Comparison of ENCODE assay signal across 15 cellular contexts in the genomic region with DNA sequence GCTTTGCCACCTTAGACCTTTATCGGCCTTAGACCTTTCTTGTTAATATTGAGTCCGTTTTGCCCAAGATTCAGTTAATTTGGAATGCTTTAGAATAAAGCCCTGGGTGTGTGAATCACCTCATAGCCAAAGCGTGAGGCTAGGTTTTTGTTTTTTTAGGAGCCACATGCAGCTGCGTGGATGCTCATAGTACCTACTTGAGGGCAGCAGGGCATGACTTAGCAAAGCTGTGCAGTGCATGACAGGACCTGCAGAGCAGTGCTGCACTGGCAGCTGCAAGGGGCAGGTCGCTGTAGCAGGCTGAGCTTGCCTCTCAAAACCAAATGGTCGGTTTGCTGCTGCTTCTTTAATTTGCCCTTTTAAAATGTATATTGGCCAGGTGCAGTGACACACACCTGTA.
A peak's percentile ranks its signal among the peaks of the same experiment; 100 is the strongest.
DNase-seq lines count a peak whose midpoint lies in the region; ATAC-seq and TF ChIP-seq lines count a peak whose summit lies in the region.
"Had no signal": no experiment of that assay in that cellular context is flagged by ENCODE, and none has a peak within 500 bp of the region (broad histone marks: within the 10 kb centered on the region; RNA-seq: fewer than 3 reads in every experiment).

No MANE protein-coding gene starts in this region.

- DNase-seq in HK-2 (ENCODE audit: unreplicated experiment): peak; percentile 55
- DNase-seq in NCI-H2107 treated with DMSO at 0.1 percent for 48 hours (lab: John Stamatoyannopoulos, UW; ENCODE audit: unreplicated experiment): peak; percentile 31
- no peak for DNase-seq in brain microvascular endothelial cell
- no peak for DNase-seq in activated effector memory CD4-positive, alpha-beta T cell treated with anti-CD3 and anti-CD28 coated beads, Interleukin-2, amount 50 U/mL, for 16 hours
- no peak for DNase-seq in SIG-M5 treated with dmso at 0.1 percent for 504 hours (lab: John Stamatoyannopoulos, UW; ENCODE audit: unreplicated experiment)
- DNase-seq in activated effector memory CD4-positive, alpha-beta T cell treated with Interleukin-2 at 50 U/mL for 16 hours: no peak
- DNase-seq in omental fat pad (ENCODE audit: low spot score): no peak
- DNase-seq: activated naive CD8-positive, alpha-beta T cell treated with anti-CD3 and anti-CD28 coated beads, Interleukin-2, amount 10 ng/mL, durations not matched to agents 7 days and 5 days; CD4-positive, alpha-beta T cell; HCEC 1CT; lower lobe of right lung; spleen; substantia nigra had no signal

- peaks cover 8% of the 10 kb centered on the region for H3K79me2 ChIP-seq in parathyroid adenoma
- H3K79me2 ChIP-seq: hepatocyte had no signal

- H3K27ac ChIP-seq in brain microvascular endothelial cell: peak overlapping the region; percentile 91
- peak overlapping the region; percentile 90 for H3K27ac ChIP-seq in parathyroid adenoma
- H3K27ac ChIP-seq: lower lobe of right lung, spleen had no signal

- H3K4me3 ChIP-seq in brain microvascular endothelial cell (ENCODE audit: low read depth, low read length) (no peak overlapping the region), parathyroid adenoma (ENCODE audit: low read depth, low read length) (no peak overlapping the region)
- H3K4me3 ChIP-seq: hepatocyte, lower lobe of right lung, spleen had no signal

- TF ChIP-seq CTCF in brain microvascular endothelial cell (IDR thresholded peaks at IDR 0.05; ENCODE audit: low read depth, low read length, missing control alignments): no peak
- no peak for TF ChIP-seq CTCF in parathyroid adenoma (IDR thresholded peaks at IDR 0.05)
- TF ChIP-seq CTCF in omental fat pad (IDR thresholded peaks at IDR 0.05): no peak

- no peak overlapping the region for H3K9ac ChIP-seq in parathyroid adenoma

- H2AFZ ChIP-seq in parathyroid adenoma: peak overlapping the region; percentile 10
- H2AFZ ChIP-seq: hepatocyte had no signal

- H3K36me3 ChIP-seq in brain microvascular endothelial cell (replicated peaks) (no peaks in the 10 kb centered on the region), parathyroid adenoma (ENCODE audit: control insufficient read depth, insufficient read depth, low read length) (no peaks in the 10 kb centered on the region)
- H3K36me3 ChIP-seq: lower lobe of right lung had no signal

- in situ Hi-C loops in brain microvascular endothelial cell (cut with HindIII; ENCODE audit: low pct_ligation_motif_present, low sequenced_read_pairs): no loop called here

- no peak overlapping the region for H3K4me2 ChIP-seq in parathyroid adenoma (ENCODE audit: low read length)

- H3K27me3 ChIP-seq in brain microvascular endothelial cell (replicated peaks): no peaks in the 10 kb centered on the region
- no peaks in the 10 kb centered on the region for H3K27me3 ChIP-seq in parathyroid adenoma (ENCODE audit: control insufficient read depth, insufficient read depth, low read length)
- H3K27me3 ChIP-seq: hepatocyte, spleen had no signal

- no peak for ATAC-seq in omental fat pad (ENCODE audit: low FRiP score)
- ATAC-seq: lower lobe of right lung had no signal

- no peaks in the 10 kb centered on the region for H3K9me3 ChIP-seq in parathyroid adenoma (ENCODE audit: control insufficient read depth, low read length)
- H3K9me3 ChIP-seq: lower lobe of right lung, spleen had no signal

- peaks cover 23% of the 10 kb centered on the region for H3K4me1 ChIP-seq in parathyroid adenoma

Comparison
In these comparisons a context has a peak if more than half of its experiments do, and no peak if none do; other contexts are left out.
1. DNase-seq: peak in HK-2 (single experiment) and NCI-H2107 treated with DMSO at 0.1 percent for 48 hours (single experiment); none in brain microvascular endothelial cell (single experiment), activated effector memory CD4-positive, alpha-beta T cell treated with anti-CD3 and anti-CD28 coated beads, Interleukin-2, amount 50 U/mL, for 16 hours (single experiment), SIG-M5 treated with dmso at 0.1 percent for 504 hours (single experiment), activated effector memory CD4-positive, alpha-beta T cell treated with Interleukin-2 at 50 U/mL for 16 hours (single experiment) and omental fat pad (single experiment).